Comparison of ENCODE assay signal across 8 cellular contexts in genomic region chr14:63543000-63543825, GRCh38. TPM values are rescaled to one million over a fixed set of nuclear protein-coding genes. Genes with fewer than 3 reads are reported as not detected.
DNase-seq lines count a peak whose midpoint lies in the region; ATAC-seq and TF ChIP-seq lines count a peak whose summit lies in the region.

Gene PPP2R5E (minus strand): TSS chr14:63543377. CDS start chr14:63539685, 3,692 bp downstream.

- DNase-seq in DMS79 treated with DMSO at 0.1 percent for 48 hours (lab: John Stamatoyannopoulos, UW) = peak; percentile 100
- peak; percentile 100 for DNase-seq in Karpas-422
- DNase-seq in RKO (ENCODE audit: low spot score) = peak; percentile 98
- peak; percentile 95 for DNase-seq in activated T-helper 1 cell treated with Interleukin-2 at 50 U/mL for 16 hours (ENCODE audit: low read depth)
- DNase-seq in esophagus squamous epithelium (lab: John Stamatoyannopoulos, UW) = peak; percentile 87
- peak; percentile 100 for DNase-seq in myocyte (ENCODE audit: low read depth)
- peak; percentile 95 to 97 for DNase-seq in stimulated activated CD8-positive, alpha-beta memory T cell treated with anti-CD3 and anti-CD28 coated beads, Interleukin-7, amount 100 ng/mL, for 48 hours (ENCODE audit: extremely low read depth in 1 of 2, low read depth in 1 of 2)

- no peaks in the 10 kb centered on the region for H3K9me2 ChIP-seq in Karpas-422 (replicated peaks; ENCODE audit: insufficient read depth, low read length)

- 0% methylated on average over 12 of the region's 78 CpGs; no CpG with 5 or more reads in 1 of the 2 donors for WGBS in esophagus squamous epithelium, 2 donors

- H3K27me3 ChIP-seq in Karpas-422 (ENCODE audit: low read length) (no peaks in the 10 kb centered on the region), esophagus squamous epithelium (no peaks in the 10 kb centered on the region)

- H3K4me1 ChIP-seq in Karpas-422 (ENCODE audit: low read length) (peaks cover 31% of the 10 kb centered on the region), esophagus squamous epithelium (peaks cover 0 to 36% (median 14%) of the 10 kb centered on the region in 3 donors)

- peak within 1 kb of the TSS; percentile 80 for H3K27ac ChIP-seq in Karpas-422 (ENCODE audit: low read length)
- H3K27ac ChIP-seq in esophagus squamous epithelium = peak within 1 kb of the TSS; percentile 91 to 97 (median 94)

- H3K36me3 ChIP-seq in Karpas-422 (ENCODE audit: insufficient read depth, low read length) (peaks cover 10% of the 10 kb centered on the region), esophagus squamous epithelium (peaks cover 5 to 23% (median 8%) of the 10 kb centered on the region in 3 donors)

- H3K4me3 ChIP-seq in Karpas-422 (ENCODE audit: low read length) (peak within 1 kb of the TSS; percentile 95), esophagus squamous epithelium (peak within 1 kb of the TSS; percentile 78 to 89 (median 86))

- H3K9ac ChIP-seq in Karpas-422 (ENCODE audit: low read length) = peak within 1 kb of the TSS; percentile 94

- intact Hi-C loops in esophagus squamous epithelium (cut with DNase I) = loop anchor here (10.0 kb wide), 1 partner anchor 82 kb away; no protein-coding TSS in a partner anchor

- peak within 1 kb of the TSS; percentile 94 for H3K4me2 ChIP-seq in Karpas-422 (ENCODE audit: low read depth, low read length, poor library complexity, severe bottlenecking)

- peak within 1 kb of the TSS; percentile 71 for H2AFZ ChIP-seq in Karpas-422 (ENCODE audit: low read length)

- no peaks in the 10 kb centered on the region for H3K9me3 ChIP-seq in Karpas-422 (ENCODE audit: low read length)
- H3K9me3 ChIP-seq in esophagus squamous epithelium = no peaks in the 10 kb centered on the region

- peak in 1 of 6 experiments; percentile 21 for TF ChIP-seq CTCF in esophagus squamous epithelium (IDR thresholded peaks at IDR 0.05)

- ATAC-seq in GM21825 (IDR thresholded peaks at IDR 0.05; ENCODE audit: unreplicated experiment) = peak; percentile 94

- peaks cover 51% of the 10 kb centered on the region for H3K79me2 ChIP-seq in Karpas-422 (ENCODE audit: low read length)

- peak in 2 of 4 donors; percentile 81 to 85 for TF ChIP-seq POLR2A in esophagus squamous epithelium (IDR thresholded peaks at IDR 0.05)

- H4K20me1 ChIP-seq in Karpas-422 (ENCODE audit: insufficient read depth, low read depth, low read length) = peaks cover 14% of the 10 kb centered on the region; the same call in 1 of the 2 replicates

RNA-seq across cellular contexts. Expression of gene PPP2R5E, which starts in this region (rescaled TPM):
- 25.6 and 58.3 TPM in 2 replicates for total RNA-seq in Karpas-422 (2014; rRNA removed; shearing (Covaris generic); ENCODE audit: low replicate concordance)
- total RNA-seq in esophagus squamous epithelium = 10 to 100 TPM; 18.9 to 31.2 (median 26.0) TPM
- total RNA-seq in myocyte = 13.7 and 14.5 TPM in 2 replicates
- 14.4 TPM for polyA plus RNA-seq in myocyte (2012)

Comparison
In these comparisons a context has a peak if more than half of its experiments do, and no peak if none do; other contexts are left out.
1. Peak in every context shown above with its lines: DNase-seq, ATAC-seq, H3K4me3 ChIP-seq and H3K27ac ChIP-seq.